ENCODE assay signal across 8 cellular contexts in genomic region chr22:49933236-49933921, GRCh38. TPM values are rescaled to one million over a fixed set of nuclear protein-coding genes. Genes with fewer than 3 reads are reported as not detected.
DNase-seq lines count a peak whose midpoint lies in the region; ATAC-seq, FAIRE-seq and TF ChIP-seq lines count a peak whose summit lies in the region.

No MANE protein-coding gene starts in this region.

- no peak for TF ChIP-seq POLR2A in HCT116 (IDR thresholded peaks at IDR 0.05; ENCODE audit: borderline replicate concordance, extremely low read depth, insufficient read depth, insufficient read length)

- intact Hi-C loops in HCT116 (cut with micrococcal nuclease) = loop anchor here (1.0 to 10.0 kb wide), 4 partner anchors 44 to 271 kb away; partner anchors contain the start of gene SELENOO

- peak overlapping the region; percentile 34 for H3K27ac Mint-ChIP-seq in activated naive CD8-positive, alpha-beta T cell treated with anti-CD3 and anti-CD28 coated beads, Interleukin-2, amount 10 ng/mL, durations not matched to agents 7 days and 5 days

- H3K79me2 ChIP-seq in HCT116 (ENCODE audit: insufficient read depth, low read length) = no peaks in the 10 kb centered on the region

- no peaks in the 10 kb centered on the region for H4K20me1 ChIP-seq in HCT116 (ENCODE audit: insufficient read depth)

- no peaks in the 10 kb centered on the region for H3K9me2 ChIP-seq in HCT116 (ENCODE audit: insufficient read depth)

- FAIRE-seq in small intestine (lab: Jason Lieb, UNC) = no peak

- H3K27ac ChIP-seq in HCT116 (ENCODE audit: low read depth, low read length) (peak overlapping the region; percentile 75; the same call in 1 of the 2 replicates), layer of hippocampus (ENCODE audit: low read depth, low read length) (peak overlapping the region; percentile 42), small intestine (ENCODE audit: low read depth in 1 of 2, low read length in 1 of 2) (peak overlapping the region; percentile 24 to 87)

- H3K4me3 Mint-ChIP-seq in activated naive CD8-positive, alpha-beta T cell treated with anti-CD3 and anti-CD28 coated beads, Interleukin-2, amount 10 ng/mL, durations not matched to agents 7 days and 5 days = no peak overlapping the region

- RAD21 ChIA-PET in HCT116 (lab: Charles Lee; ENCODE audit: low non-redundant PET in 1 of 2, low total read pairs in 2 of 2, uncharacterized antibody in 2 of 2, unreplicated experiment in 2 of 2) = no interaction called here

- DNase-seq in HCT116 (ENCODE audit: low read depth, low spot score) = no peak
- DNase-seq in activated naive CD8-positive, alpha-beta T cell treated with anti-CD3 and anti-CD28 coated beads, Interleukin-2, amount 10 ng/mL, durations not matched to agents 7 days and 5 days = no peak
- DNase-seq in small intestine = no peak
- no peak for DNase-seq in SHP77 (lab: John Stamatoyannopoulos, UW)
- DNase-seq in DMS153 (lab: John Stamatoyannopoulos, UW) = no peak

- H3K4me1 ChIP-seq in HCT116 (ENCODE audit: control insufficient read depth in 1 of 2, insufficient read depth in 2 of 2, low read length in 2 of 2) = peaks cover 30 to 53% of the 10 kb centered on the region in 2 experiments
- H3K4me1 ChIP-seq in small intestine (ENCODE audit: control insufficient read depth in 2 of 2, insufficient read depth in 1 of 2, low read depth in 1 of 2, low read length in 1 of 2) = peaks cover 0 to 3% of the 10 kb centered on the region in 2 donors

- H3K4me1 Mint-ChIP-seq in activated naive CD8-positive, alpha-beta T cell treated with anti-CD3 and anti-CD28 coated beads, Interleukin-2, amount 10 ng/mL, durations not matched to agents 7 days and 5 days = peaks cover 16% of the 10 kb centered on the region

- WGBS in small intestine, 3 donors = 76 to 79% (median 77%) methylated on average over 21 of the region's 21 CpGs

- H3K9ac ChIP-seq in HCT116 (ENCODE audit: low read length) = no peak overlapping the region

- H3K27me3 Mint-ChIP-seq in activated naive CD8-positive, alpha-beta T cell treated with anti-CD3 and anti-CD28 coated beads, Interleukin-2, amount 10 ng/mL, durations not matched to agents 7 days and 5 days = no peaks in the 10 kb centered on the region

- TF ChIP-seq CTCF in HCT116 (IDR thresholded peaks at IDR 0.05 in 2 of 3, conservative IDR thresholded peaks at IDR 0.05 in 1 of 3; ENCODE audit: borderline replicate concordance in 1 of 3, insufficient read depth in 1 of 3, low read depth in 2 of 3, low read length in 2 of 3) = no peak

- H3K4me3 ChIP-seq in HCT116 (replicated peaks in 1 of 2; ENCODE audit: low read depth in 1 of 2, low read length in 2 of 2) (no peak overlapping the region), small intestine (ENCODE audit: low read depth in 1 of 2, low read length in 2 of 2) (no peak overlapping the region)

- POLR2A ChIA-PET in HCT116 (lab: Charles Lee) = interaction anchor here (1.3 kb wide), 1 partner anchor 33 kb away, joined by 3 read pairs; no protein-coding TSS in a partner anchor
- POLR2A ChIA-PET in activated naive CD8-positive, alpha-beta T cell treated with anti-CD3 and anti-CD28 coated beads, Interleukin-2, amount 10 ng/mL, durations not matched to agents 7 days and 5 days (lab: Charles Lee) = interaction anchor here (1.5 to 2.3 kb wide), 2 partner anchors 16 to 28 kb away, joined by 3 to 15 read pairs; partner anchors contain the start of gene PIM3

- H3K9me3 ChIP-seq in HCT116 (ENCODE audit: control insufficient read depth in 1 of 2, insufficient read depth in 1 of 2, low read depth in 1 of 2, low read length in 2 of 2) (no peaks in the 10 kb centered on the region), small intestine (ENCODE audit: control insufficient read depth, low read depth) (no peaks in the 10 kb centered on the region)

- ATAC-seq in HCT116 = no peak
- ATAC-seq in activated naive CD8-positive, alpha-beta T cell treated with anti-CD3 and anti-CD28 coated beads, Interleukin-2, amount 10 ng/mL, durations not matched to agents 7 days and 5 days (ENCODE audit: low read depth) = no peak
- ATAC-seq in HG02798 (IDR thresholded peaks at IDR 0.05; ENCODE audit: poor library complexity, unreplicated experiment) = no peak
- no peak for ATAC-seq in GM21381 (IDR thresholded peaks at IDR 0.05; ENCODE audit: unreplicated experiment)

- no peak for TF ChIP-seq RAD21 in HCT116 (IDR thresholded peaks at IDR 0.05; ENCODE audit: low read depth)

- no peaks in the 10 kb centered on the region for H3K36me3 Mint-ChIP-seq in activated naive CD8-positive, alpha-beta T cell treated with anti-CD3 and anti-CD28 coated beads, Interleukin-2, amount 10 ng/mL, durations not matched to agents 7 days and 5 days

- BruUV-seq in HCT116 (replicated peaks; lab: Mats Ljungman, UMichigan) = no TSS peak

- H3K4me2 ChIP-seq in HCT116 (ENCODE audit: low read length) = peak overlapping the region; percentile 73; the same call in 1 of the 2 replicates

- CTCF ChIA-PET in HCT116 (lab: Charles Lee) = interaction anchor here (1.0 to 2.6 kb wide), 2 partner anchors 26 to 97 kb away, joined by 3 to 16 read pairs; no protein-coding TSS in a partner anchor

- H3K27me3 ChIP-seq in HCT116 (ENCODE audit: insufficient read depth, low read length) (no peaks in the 10 kb centered on the region), layer of hippocampus (ENCODE audit: control insufficient read depth, insufficient read depth, low read length) (no peaks in the 10 kb centered on the region), small intestine (ENCODE audit: control insufficient read depth in 2 of 2, insufficient read depth in 2 of 2, low read length in 2 of 2) (no peaks in the 10 kb centered on the region)

- H2AFZ ChIP-seq in HCT116 (ENCODE audit: low read depth, low read length, poor library complexity, severe bottlenecking) = no peak overlapping the region

- no peaks in the 10 kb centered on the region for H3K36me3 ChIP-seq in HCT116 (ENCODE audit: control insufficient read depth in 1 of 2, insufficient read depth in 2 of 2, low read length in 2 of 2)
- H3K36me3 ChIP-seq in small intestine (ENCODE audit: control insufficient read depth in 2 of 2, insufficient read depth in 2 of 2, low read length in 2 of 2) = no peaks in the 10 kb centered on the region

- no peaks in the 10 kb centered on the region for H3K9me3 Mint-ChIP-seq in activated naive CD8-positive, alpha-beta T cell treated with anti-CD3 and anti-CD28 coated beads, Interleukin-2, amount 10 ng/mL, durations not matched to agents 7 days and 5 days

TF ChIP-seq in HCT116, 20 proteins besides CTCF, POLR2A, EP300 and RAD21 (continues in another document):
- TF ChIP-seq JUND (IDR thresholded peaks at IDR 0.05) = no peak
- TF ChIP-seq CBX3 (IDR thresholded peaks at IDR 0.05; ENCODE audit: low read depth) = no peak
- no peak for TF ChIP-seq ZFX (IDR thresholded peaks at IDR 0.05)
- TF ChIP-seq EZH2phosphoT487 (IDR thresholded peaks at IDR 0.05; ENCODE audit: borderline replicate concordance) = no peak
- TF ChIP-seq REST (IDR thresholded peaks at IDR 0.05; ENCODE audit: low read depth) = no peak
- no peak for TF ChIP-seq SP1 (IDR thresholded peaks at IDR 0.05; ENCODE audit: low read depth)
- TF ChIP-seq EGR1 (IDR thresholded peaks at IDR 0.05; ENCODE audit: low read depth) = no peak
- TF ChIP-seq YY1 (IDR thresholded peaks at IDR 0.05; ENCODE audit: extremely low read depth, insufficient replicate concordance, low read depth, low read length) = no peak

RNA-seq across cellular contexts. Expression of gene CRELD2, which starts 14.9 kb away (rescaled TPM):
- total RNA-seq in HCT116 (2021; ENCODE audit: unreplicated experiment) = 45.8 TPM
- polyA plus RNA-seq in HCT116 (2012) = 39.6 and 41.0 TPM in 2 replicates
- total RNA-seq in activated naive CD8-positive, alpha-beta T cell treated with anti-CD3 and anti-CD28 coated beads, Interleukin-2, amount 10 ng/mL, durations not matched to agents 7 days and 5 days = 10 to 100 TPM; 40.3 to 41.0 TPM
- 100 to 1,000 TPM in 1 of 3 donors, 10 to 100 TPM in 2; 11.9 to 107 (median 20.8) TPM for polyA plus RNA-seq in small intestine

RNA-seq across cellular contexts. Expression of gene ALG12, which starts 15.1 kb away (rescaled TPM):
- total RNA-seq in HCT116 (2021; ENCODE audit: unreplicated experiment) = 16.6 TPM
- 13.0 and 13.7 TPM in 2 replicates for polyA plus RNA-seq in HCT116 (2012)
- 10 to 100 TPM; 18.0 to 20.2 TPM for total RNA-seq in activated naive CD8-positive, alpha-beta T cell treated with anti-CD3 and anti-CD28 coated beads, Interleukin-2, amount 10 ng/mL, durations not matched to agents 7 days and 5 days
- polyA plus RNA-seq in small intestine = 10 to 100 TPM in 1 of 3 donors, 1 to 10 TPM in 2; 9.4 to 15.2 (median 9.5) TPM

RNA-seq across cellular contexts. Expression of gene PIM3, which starts 27.2 kb away (rescaled TPM):
- total RNA-seq in HCT116 (2021; ENCODE audit: unreplicated experiment) = 116 TPM
- 84.5 and 97.2 TPM in 2 replicates for polyA plus RNA-seq in HCT116 (2012)
- total RNA-seq in activated naive CD8-positive, alpha-beta T cell treated with anti-CD3 and anti-CD28 coated beads, Interleukin-2, amount 10 ng/mL, durations not matched to agents 7 days and 5 days = 10 to 100 TPM; 44.3 to 48.5 TPM
- 10 to 100 TPM; 35.7 to 72.2 (median 49.4) TPM for polyA plus RNA-seq in small intestine
